10 cellular contexts compared by ENCODE assay signal in the genomic region with DNA sequence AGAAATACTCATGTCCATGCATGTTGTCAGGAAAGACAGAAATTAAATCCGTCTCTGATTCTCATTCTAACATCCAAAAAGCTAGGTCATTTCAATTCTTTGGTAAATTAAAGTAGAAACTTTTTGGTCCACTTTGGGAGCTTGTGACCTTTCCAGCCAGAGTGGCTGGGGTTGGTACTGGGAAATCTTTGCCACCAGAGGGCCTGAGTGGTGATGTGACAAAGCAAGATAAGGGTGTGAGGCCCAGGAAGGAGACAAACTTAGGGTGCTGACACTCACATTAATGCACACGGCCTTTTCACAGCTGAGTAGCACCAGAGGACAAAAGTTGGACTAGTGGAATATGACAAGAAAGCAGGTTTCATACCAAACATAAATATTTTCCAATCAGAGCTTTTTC.
DNase-seq lines count a peak whose midpoint lies in the region; ATAC-seq and TF ChIP-seq lines count a peak whose summit lies in the region.
"Had no signal": no experiment of that assay in that cellular context is flagged by ENCODE, and none has a peak within 500 bp of the region (broad histone marks: within the 10 kb centered on the region; RNA-seq: fewer than 3 reads in every experiment).

No MANE protein-coding gene starts in this region.

- H3K4me3 ChIP-seq in AG04450 (ENCODE audit: low read depth, low read length) (no peak overlapping the region), GM12875 (ENCODE audit: low read depth, low read length) (no peak overlapping the region), aorta (ENCODE audit: low read length in 2 of 2) (no peak overlapping the region)

- H3K9me3 ChIP-seq in AG04450 (ENCODE audit: control insufficient read depth, insufficient read depth, low read length) (no peaks in the 10 kb centered on the region), aorta (ENCODE audit: control insufficient read depth, low read length) (no peaks in the 10 kb centered on the region)

- POLR2A ChIA-PET in AG04450 (lab: Yijun Ruan, JAX) = interaction anchor here (0.6 kb wide), 1 partner anchor 225 kb away, joined by 15 read pairs; no protein-coding TSS in a partner anchor

- no peak for DNase-seq in AG04450 (ENCODE audit: low read depth, low spot score)
- DNase-seq in foreskin keratinocyte = no peak
- no peak for DNase-seq in aorta
- DNase-seq in COLO829 (ENCODE audit: low spot score) = no peak
- DNase-seq in DMS153 (lab: John Stamatoyannopoulos, UW) = no peak
- DNase-seq: activated CD8-positive, alpha-beta memory T cell treated with anti-CD3 and anti-CD28 coated beads, Interleukin-2, amount 10 ng/mL, durations not matched to agents 7 days and 5 days had no signal

- no peaks in the 10 kb centered on the region for H3K27me3 ChIP-seq in AG04450 (ENCODE audit: control insufficient read depth, insufficient read depth, low read length)
- H3K27me3 ChIP-seq in foreskin keratinocyte = no peaks in the 10 kb centered on the region
- no peaks in the 10 kb centered on the region for H3K27me3 ChIP-seq in aorta (ENCODE audit: control insufficient read depth in 1 of 2, insufficient read depth in 2 of 2, low read length in 1 of 2)

- H3K36me3 ChIP-seq in aorta (ENCODE audit: control insufficient read depth in 1 of 2, insufficient read depth in 2 of 2, low read length in 1 of 2) = no peaks in the 10 kb centered on the region

- CTCF ChIA-PET in AG04450 (lab: Charles Lee) = interaction anchor here (0.6 to 13.7 kb wide), 51 partner anchors 10 to 734 kb away, joined by 3 to 484 read pairs (median 4); partner anchors contain the start of genes DNM3, METTL13 and PRRC2C

- TF ChIP-seq CTCF in AG04450 (IDR thresholded peaks at IDR 0.05; ENCODE audit: low read depth, low read length) (peak; percentile 21; the same call in 1 of the 2 replicates), GM12875 (IDR thresholded peaks at IDR 0.05; ENCODE audit: borderline replicate concordance, insufficient read depth, low read depth, low read length) (peak; percentile 25; the same call in 1 of the 2 replicates), foreskin keratinocyte (conservative IDR thresholded peaks at IDR 0.05) (peak; percentile 39)

- ATAC-seq in SK-N-SH treated with all-trans-retinoic acid at 6 μM for 48 hours (peak; percentile 77), foreskin keratinocyte (peak; percentile 25), aorta (ENCODE audit: low FRiP score) (no peak), HG03378 (IDR thresholded peaks at IDR 0.05; ENCODE audit: unreplicated experiment) (no peak)
- ATAC-seq: esophagus mucosa had no signal

- no peak overlapping the region for H3K27ac ChIP-seq in AG04450 (ENCODE audit: low read depth, low read length)
- no peak overlapping the region for H3K27ac ChIP-seq in foreskin keratinocyte
- no peak overlapping the region for H3K27ac ChIP-seq in aorta (ENCODE audit: low read depth in 1 of 2, low read length in 2 of 2)

- WGBS in aorta, 2 donors = 56 to 60% methylated on average over 2 of the region's 2 CpGs

- H3K4me1 ChIP-seq in foreskin keratinocyte (no peaks in the 10 kb centered on the region), aorta (ENCODE audit: control insufficient read depth in 1 of 2, insufficient read depth in 2 of 2, low read length in 2 of 2) (no peaks in the 10 kb centered on the region)

- intact Hi-C loops in aorta (cut with DNase I) = loop anchor here (5.0 kb wide), 2 partner anchors 183 to 343 kb away; no protein-coding TSS in a partner anchor

TF ChIP-seq in SK-N-SH treated with all-trans-retinoic acid at 6 μM for 48 hours, 23 proteins besides CTCF, POLR2A, EP300 and RAD21:
- TF ChIP-seq, protein P1, sequence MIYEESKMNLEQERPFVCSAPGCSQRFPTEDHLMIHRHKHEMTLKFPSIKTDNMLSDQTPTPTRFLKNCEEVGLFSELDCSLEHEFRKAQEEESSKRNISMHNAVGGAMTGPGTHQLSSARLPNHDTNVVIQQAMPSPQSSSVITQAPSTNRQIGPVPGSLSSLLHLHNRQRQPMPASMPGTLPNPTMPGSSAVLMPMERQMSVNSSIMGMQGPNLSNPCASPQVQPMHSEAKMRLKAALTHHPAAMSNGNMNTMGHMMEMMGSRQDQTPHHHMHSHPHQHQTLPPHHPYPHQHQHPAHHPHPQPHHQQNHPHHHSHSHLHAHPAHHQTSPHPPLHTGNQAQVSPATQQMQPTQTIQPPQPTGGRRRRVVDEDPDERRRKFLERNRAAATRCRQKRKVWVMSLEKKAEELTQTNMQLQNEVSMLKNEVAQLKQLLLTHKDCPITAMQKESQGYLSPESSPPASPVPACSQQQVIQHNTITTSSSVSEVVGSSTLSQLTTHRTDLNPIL (CRISPR knock-in tag; IDR thresholded peaks at IDR 0.05; ENCODE audit: low read depth) = no peak
- no peak for TF ChIP-seq RARB (CRISPR knock-in tag; IDR thresholded peaks at IDR 0.05)
- TF ChIP-seq ZNF565 (CRISPR knock-in tag; conservative IDR thresholded peaks at IDR 0.05; ENCODE audit: low read depth) = no peak
- TF ChIP-seq CSDC2 (CRISPR knock-in tag; IDR thresholded peaks at IDR 0.05) = no peak
- TF ChIP-seq, protein P2, sequence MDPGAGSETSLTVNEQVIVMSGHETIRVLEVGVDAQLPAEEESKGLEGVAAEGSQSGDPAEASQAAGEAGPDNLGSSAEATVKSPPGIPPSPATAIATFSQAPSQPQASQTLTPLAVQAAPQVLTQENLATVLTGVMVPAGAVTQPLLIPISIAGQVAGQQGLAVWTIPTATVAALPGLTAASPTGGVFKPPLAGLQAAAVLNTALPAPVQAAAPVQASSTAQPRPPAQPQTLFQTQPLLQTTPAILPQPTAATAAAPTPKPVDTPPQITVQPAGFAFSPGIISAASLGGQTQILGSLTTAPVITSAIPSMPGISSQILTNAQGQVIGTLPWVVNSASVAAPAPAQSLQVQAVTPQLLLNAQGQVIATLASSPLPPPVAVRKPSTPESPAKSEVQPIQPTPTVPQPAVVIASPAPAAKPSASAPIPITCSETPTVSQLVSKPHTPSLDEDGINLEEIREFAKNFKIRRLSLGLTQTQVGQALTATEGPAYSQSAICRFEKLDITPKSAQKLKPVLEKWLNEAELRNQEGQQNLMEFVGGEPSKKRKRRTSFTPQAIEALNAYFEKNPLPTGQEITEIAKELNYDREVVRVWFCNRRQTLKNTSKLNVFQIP (CRISPR knock-in tag; IDR thresholded peaks at IDR 0.05; ENCODE audit: borderline replicate concordance, low read depth) = no peak
- TF ChIP-seq ZNF8 (CRISPR knock-in tag; IDR thresholded peaks at IDR 0.05) = no peak
- TF ChIP-seq PATZ1 (CRISPR knock-in tag; IDR thresholded peaks at IDR 0.05; ENCODE audit: borderline replicate concordance) = no peak
- no peak for TF ChIP-seq ISL1 (CRISPR knock-in tag; IDR thresholded peaks at IDR 0.05)
- no peak for TF ChIP-seq ZC3H10 (CRISPR knock-in tag; IDR thresholded peaks at IDR 0.05)

Comparison
In these comparisons a context has a peak if more than half of its experiments do, and no peak if none do; other contexts are left out.
1. ATAC-seq: peak in SK-N-SH treated with all-trans-retinoic acid at 6 μM for 48 hours (single experiment) and foreskin keratinocyte (single experiment); none in aorta (single experiment) and HG03378 (single experiment).
2. Peak in every context shown above with its lines, with median percentiles within 50 percentile points of each other: CTCF ChIP-seq.